In the genomic region with DNA sequence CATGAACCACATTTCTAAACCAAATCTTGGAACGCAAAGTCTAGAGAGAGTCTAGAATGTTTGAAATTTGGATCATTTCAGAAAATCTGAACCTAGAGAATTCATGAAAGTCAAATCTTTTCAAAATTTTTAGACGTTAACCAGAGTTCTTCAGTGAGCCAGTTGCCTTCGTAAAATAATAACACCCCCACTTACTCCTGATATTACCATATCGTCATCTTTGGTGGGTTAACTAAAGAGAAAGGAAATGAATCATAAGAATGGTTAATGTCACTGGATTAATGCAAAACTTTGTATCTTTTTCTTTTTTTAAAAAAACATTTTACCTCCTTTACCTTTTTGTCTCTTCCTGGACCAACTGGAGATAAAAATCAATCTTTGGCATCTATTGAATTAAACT, we compare ENCODE assay signal across 24 cellular contexts. TPM values are rescaled to one million over a fixed set of nuclear protein-coding genes. Genes with fewer than 3 reads are reported as not detected.
DNase-seq lines count a peak whose midpoint lies in the region; ATAC-seq, FAIRE-seq and TF ChIP-seq lines count a peak whose summit lies in the region.
"Had no signal": no experiment of that assay in that cellular context is flagged by ENCODE, and none has a peak within 500 bp of the region (broad histone marks: within the 10 kb centered on the region; RNA-seq: fewer than 3 reads in every experiment).

No MANE protein-coding gene starts in this region.

- intact Hi-C loops in pancreas (cut with DNase I), result no loop called here

- CTCF ChIA-PET in activated naive CD4-positive, alpha-beta T cell treated with anti-CD3 and anti-CD28 coated beads, Interleukin-2, amount 10 ng/mL, durations not matched to agents 7 days and 5 days (lab: Charles Lee), result no interaction called here

- no peak overlapping the region for H3K4me3 Mint-ChIP-seq in activated naive CD4-positive, alpha-beta T cell treated with anti-CD3 and anti-CD28 coated beads, Interleukin-2, amount 10 ng/mL, durations not matched to agents 7 days and 5 days
- peak overlapping the region; percentile 37 for H3K4me3 Mint-ChIP-seq in T-helper 2 cell treated with Interferon-gamma antibody and Interleukin-4, amounts not matched to agents 5 μg/mL and 100 μg/mL, for 36 hours
- no peak overlapping the region for H3K4me3 Mint-ChIP-seq in central memory CD8-positive, alpha-beta T cell
- H3K4me3 Mint-ChIP-seq in stimulated activated naive CD8-positive, alpha-beta T cell treated with anti-CD3 and anti-CD28 coated beads, Interleukin-15, amount 100 ng/mL, for 72 hours, result peak overlapping the region; percentile 83 to 96

- no peaks in the 10 kb centered on the region for H3K36me3 ChIP-seq in pancreas
- H3K36me3 ChIP-seq: HAP-1, tibial artery had no signal

- FAIRE-seq in pancreas (lab: Jason Lieb, UNC), result no peak

- H3K27ac ChIP-seq in pancreas, result no peak overlapping the region
- H3K27ac ChIP-seq: tibial artery had no signal

- no peaks in the 10 kb centered on the region for H3K9me3 ChIP-seq in pancreas
- H3K9me3 ChIP-seq: HAP-1, tibial artery had no signal

- peaks cover 59% of the 10 kb centered on the region for H3K4me1 Mint-ChIP-seq in activated naive CD4-positive, alpha-beta T cell treated with anti-CD3 and anti-CD28 coated beads, Interleukin-2, amount 10 ng/mL, durations not matched to agents 7 days and 5 days
- H3K4me1 Mint-ChIP-seq in T-helper 2 cell treated with Interferon-gamma antibody and Interleukin-4, amounts not matched to agents 5 μg/mL and 100 μg/mL, for 36 hours (ENCODE audit: low read depth), result peaks cover 61% of the 10 kb centered on the region
- H3K4me1 Mint-ChIP-seq in central memory CD8-positive, alpha-beta T cell, result peaks cover 42% of the 10 kb centered on the region
- H3K4me1 Mint-ChIP-seq in stimulated activated naive CD8-positive, alpha-beta T cell treated with anti-CD3 and anti-CD28 coated beads, Interleukin-15, amount 100 ng/mL, for 72 hours, result peaks cover 69% of the 10 kb centered on the region

- 88 to 91% methylated on average over 4 of the region's 4 CpGs for WGBS in pancreas, 2 donors

- H3K27me3 ChIP-seq in pancreas, result no peaks in the 10 kb centered on the region
- H3K27me3 ChIP-seq: tibial artery had no signal

- no peak for DNase-seq in activated naive CD4-positive, alpha-beta T cell treated with anti-CD3 and anti-CD28 coated beads, Interleukin-2, amount 10 ng/mL, durations not matched to agents 7 days and 5 days
- no peak for DNase-seq in activated naive CD4-positive, alpha-beta T cell (lab: John Stamatoyannopoulos, UW)
- no peak for DNase-seq in T-helper 2 cell treated with Interferon-gamma antibody and Interleukin-4, amounts not matched to agents 5 μg/mL and 100 μg/mL, for 36 hours (ENCODE audit: low spot score)
- no peak for DNase-seq in central memory CD8-positive, alpha-beta T cell (ENCODE audit: low spot score in 2 of 2)
- DNase-seq in stimulated activated naive CD8-positive, alpha-beta T cell treated with anti-CD3 and anti-CD28 coated beads, Interleukin-15, amount 100 ng/mL, for 72 hours, result no peak
- no peak for DNase-seq in pancreas
- no peak for DNase-seq in GM10266 (ENCODE audit: extremely low spot score)
- no peak for DNase-seq in nucleus accumbens (lab: John Stamatoyannopoulos, UW)
- DNase-seq: activated CD8-positive, alpha-beta memory T cell treated with anti-CD3 and anti-CD28 coated beads for 24 hours; activated gamma-delta T cell; DND-41; glutamatergic neuron; KBM-7; naive thymus-derived CD4-positive, alpha-beta T cell; NCI-H1694 treated with DMSO at 0.1 percent for 48 hours; stimulated activated naive CD4-positive, alpha-beta T cell; SW 1271; tibial artery had no signal

- no peaks in the 10 kb centered on the region for H3K9me3 Mint-ChIP-seq in activated naive CD4-positive, alpha-beta T cell treated with anti-CD3 and anti-CD28 coated beads, Interleukin-2, amount 10 ng/mL, durations not matched to agents 7 days and 5 days
- no peaks in the 10 kb centered on the region for H3K9me3 Mint-ChIP-seq in T-helper 2 cell treated with Interferon-gamma antibody and Interleukin-4, amounts not matched to agents 5 μg/mL and 100 μg/mL, for 36 hours
- H3K9me3 Mint-ChIP-seq in central memory CD8-positive, alpha-beta T cell, result no peaks in the 10 kb centered on the region
- H3K9me3 Mint-ChIP-seq in stimulated activated naive CD8-positive, alpha-beta T cell treated with anti-CD3 and anti-CD28 coated beads, Interleukin-15, amount 100 ng/mL, for 72 hours, result peaks cover 0 to 4% of the 10 kb centered on the region in 2 donors
- H3K9me3 Mint-ChIP-seq: naive thymus-derived CD4-positive, alpha-beta T cell had no signal

- no peaks in the 10 kb centered on the region for H3K27me3 Mint-ChIP-seq in activated naive CD4-positive, alpha-beta T cell treated with anti-CD3 and anti-CD28 coated beads, Interleukin-2, amount 10 ng/mL, durations not matched to agents 7 days and 5 days
- H3K27me3 Mint-ChIP-seq in T-helper 2 cell treated with Interferon-gamma antibody and Interleukin-4, amounts not matched to agents 5 μg/mL and 100 μg/mL, for 36 hours (ENCODE audit: low read depth), result no peaks in the 10 kb centered on the region
- no peaks in the 10 kb centered on the region for H3K27me3 Mint-ChIP-seq in central memory CD8-positive, alpha-beta T cell
- no peaks in the 10 kb centered on the region for H3K27me3 Mint-ChIP-seq in stimulated activated naive CD8-positive, alpha-beta T cell treated with anti-CD3 and anti-CD28 coated beads, Interleukin-15, amount 100 ng/mL, for 72 hours
- H3K27me3 Mint-ChIP-seq: naive thymus-derived CD4-positive, alpha-beta T cell had no signal

- TF ChIP-seq CTCF in pancreas (IDR thresholded peaks at IDR 0.05) (no peak), GM10266 (IDR thresholded peaks at IDR 0.05; ENCODE audit: control insufficient read depth, insufficient read depth, low read depth, missing control alignments) (no peak)

- no peak overlapping the region for H3K4me3 ChIP-seq in pancreas
- H3K4me3 ChIP-seq: HAP-1, tibial artery had no signal

- H3K27ac Mint-ChIP-seq in activated naive CD4-positive, alpha-beta T cell treated with anti-CD3 and anti-CD28 coated beads, Interleukin-2, amount 10 ng/mL, durations not matched to agents 7 days and 5 days, result peak overlapping the region; percentile 73
- peak overlapping the region; percentile 79 for H3K27ac Mint-ChIP-seq in T-helper 2 cell treated with Interferon-gamma antibody and Interleukin-4, amounts not matched to agents 5 μg/mL and 100 μg/mL, for 36 hours
- H3K27ac Mint-ChIP-seq in central memory CD8-positive, alpha-beta T cell (ENCODE audit: low read depth), result peak overlapping the region; percentile 77
- peak overlapping the region; percentile 97 for H3K27ac Mint-ChIP-seq in stimulated activated naive CD8-positive, alpha-beta T cell treated with anti-CD3 and anti-CD28 coated beads, Interleukin-15, amount 100 ng/mL, for 72 hours
- H3K27ac Mint-ChIP-seq: progenitor cell of endocrine pancreas had no signal

- no peak for ATAC-seq in central memory CD8-positive, alpha-beta T cell (replicated peaks; ENCODE audit: extremely low read depth, poor library complexity, severe bottlenecking)
- peak; percentile 61 for ATAC-seq in stimulated activated naive CD8-positive, alpha-beta T cell treated with anti-CD3 and anti-CD28 coated beads, Interleukin-15, amount 100 ng/mL, for 72 hours
- ATAC-seq in pancreas, result no peak
- ATAC-seq: left lobe of liver; naive thymus-derived CD4-positive, alpha-beta T cell; Right ventricle myocardium inferior had no signal

- peaks cover 77% of the 10 kb centered on the region for H3K36me3 Mint-ChIP-seq in activated naive CD4-positive, alpha-beta T cell treated with anti-CD3 and anti-CD28 coated beads, Interleukin-2, amount 10 ng/mL, durations not matched to agents 7 days and 5 days
- H3K36me3 Mint-ChIP-seq in T-helper 2 cell treated with Interferon-gamma antibody and Interleukin-4, amounts not matched to agents 5 μg/mL and 100 μg/mL, for 36 hours (ENCODE audit: low read depth), result peaks cover 78% of the 10 kb centered on the region
- H3K36me3 Mint-ChIP-seq in central memory CD8-positive, alpha-beta T cell (ENCODE audit: insufficient read depth), result peaks cover 30% of the 10 kb centered on the region

- no peaks in the 10 kb centered on the region for H3K4me1 ChIP-seq in pancreas
- H3K4me1 ChIP-seq: HAP-1, tibial artery had no signal

RNA-seq across cellular contexts. Expression of gene ZBED2, which starts 1.2 kb away (rescaled TPM):
- total RNA-seq in pancreas, result under 1 TPM in 1 of 6 donors, not detected in 5; 0.22 TPM
- polyA plus RNA-seq in pancreas, result under 1 TPM in 1 of 2 donors, not detected in 1; 0.02 TPM
- total RNA-seq: fibroblast of lung, mesenteric fat pad, progenitor cell of endocrine pancreas, Right ventricle myocardium inferior had no signal

RNA-seq across cellular contexts. Expression of gene CD96, which starts 54.3 kb away (rescaled TPM):
- total RNA-seq in pancreas, result 1 to 10 TPM in 3 of 6 donors, under 1 TPM in 3; 0.12 to 1.9 (median 0.88) TPM
- polyA plus RNA-seq in pancreas, result under 1 TPM; 0.16 to 0.30 TPM
- total RNA-seq: fibroblast of lung, progenitor cell of endocrine pancreas had no signal

Comparison
In these comparisons a context has a peak if more than half of its experiments do, and no peak if none do; other contexts are left out.
1. H3K4me3 Mint-ChIP-seq: peak in T-helper 2 cell treated with Interferon-gamma antibody and Interleukin-4, amounts not matched to agents 5 μg/mL and 100 μg/mL, for 36 hours (single experiment) and stimulated activated naive CD8-positive, alpha-beta T cell treated with anti-CD3 and anti-CD28 coated beads, Interleukin-15, amount 100 ng/mL, for 72 hours (2 of 2); none in activated naive CD4-positive, alpha-beta T cell treated with anti-CD3 and anti-CD28 coated beads, Interleukin-2, amount 10 ng/mL, durations not matched to agents 7 days and 5 days (single experiment) and central memory CD8-positive, alpha-beta T cell (single experiment).
2. Peak in every context shown above with its lines, with median percentiles within 50 percentile points of each other: H3K27ac Mint-ChIP-seq.